In genomic region chr2:74529357-74530238, GRCh38 we compare ENCODE assay signal across 1 cellular context.
A peak's percentile ranks its signal among the peaks of the same experiment; 100 is the strongest.
TF ChIP-seq lines count a peak whose summit lies in the region.

A gene with protein sequence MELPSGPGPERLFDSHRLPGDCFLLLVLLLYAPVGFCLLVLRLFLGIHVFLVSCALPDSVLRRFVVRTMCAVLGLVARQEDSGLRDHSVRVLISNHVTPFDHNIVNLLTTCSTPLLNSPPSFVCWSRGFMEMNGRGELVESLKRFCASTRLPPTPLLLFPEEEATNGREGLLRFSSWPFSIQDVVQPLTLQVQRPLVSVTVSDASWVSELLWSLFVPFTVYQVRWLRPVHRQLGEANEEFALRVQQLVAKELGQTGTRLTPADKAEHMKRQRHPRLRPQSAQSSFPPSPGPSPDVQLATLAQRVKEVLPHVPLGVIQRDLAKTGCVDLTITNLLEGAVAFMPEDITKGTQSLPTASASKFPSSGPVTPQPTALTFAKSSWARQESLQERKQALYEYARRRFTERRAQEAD (minus strand): TSS chr2:74529706. CDS start chr2:74529629, 77 bp downstream.
HTRA2 (plus strand) TSS chr2:74529933; CDS start chr2:74530007, 74 bp downstream.

TF ChIP-seq in HepG2, 621 proteins besides CTCF, POLR2A, EP300 and RAD21 (continued from another document and continues in another):
- TF ChIP-seq PRDM10 (CRISPR knock-in tag; IDR thresholded peaks at IDR 0.05; ENCODE audit: low read depth) = peak; percentile 81
- TF ChIP-seq, protein P1, sequence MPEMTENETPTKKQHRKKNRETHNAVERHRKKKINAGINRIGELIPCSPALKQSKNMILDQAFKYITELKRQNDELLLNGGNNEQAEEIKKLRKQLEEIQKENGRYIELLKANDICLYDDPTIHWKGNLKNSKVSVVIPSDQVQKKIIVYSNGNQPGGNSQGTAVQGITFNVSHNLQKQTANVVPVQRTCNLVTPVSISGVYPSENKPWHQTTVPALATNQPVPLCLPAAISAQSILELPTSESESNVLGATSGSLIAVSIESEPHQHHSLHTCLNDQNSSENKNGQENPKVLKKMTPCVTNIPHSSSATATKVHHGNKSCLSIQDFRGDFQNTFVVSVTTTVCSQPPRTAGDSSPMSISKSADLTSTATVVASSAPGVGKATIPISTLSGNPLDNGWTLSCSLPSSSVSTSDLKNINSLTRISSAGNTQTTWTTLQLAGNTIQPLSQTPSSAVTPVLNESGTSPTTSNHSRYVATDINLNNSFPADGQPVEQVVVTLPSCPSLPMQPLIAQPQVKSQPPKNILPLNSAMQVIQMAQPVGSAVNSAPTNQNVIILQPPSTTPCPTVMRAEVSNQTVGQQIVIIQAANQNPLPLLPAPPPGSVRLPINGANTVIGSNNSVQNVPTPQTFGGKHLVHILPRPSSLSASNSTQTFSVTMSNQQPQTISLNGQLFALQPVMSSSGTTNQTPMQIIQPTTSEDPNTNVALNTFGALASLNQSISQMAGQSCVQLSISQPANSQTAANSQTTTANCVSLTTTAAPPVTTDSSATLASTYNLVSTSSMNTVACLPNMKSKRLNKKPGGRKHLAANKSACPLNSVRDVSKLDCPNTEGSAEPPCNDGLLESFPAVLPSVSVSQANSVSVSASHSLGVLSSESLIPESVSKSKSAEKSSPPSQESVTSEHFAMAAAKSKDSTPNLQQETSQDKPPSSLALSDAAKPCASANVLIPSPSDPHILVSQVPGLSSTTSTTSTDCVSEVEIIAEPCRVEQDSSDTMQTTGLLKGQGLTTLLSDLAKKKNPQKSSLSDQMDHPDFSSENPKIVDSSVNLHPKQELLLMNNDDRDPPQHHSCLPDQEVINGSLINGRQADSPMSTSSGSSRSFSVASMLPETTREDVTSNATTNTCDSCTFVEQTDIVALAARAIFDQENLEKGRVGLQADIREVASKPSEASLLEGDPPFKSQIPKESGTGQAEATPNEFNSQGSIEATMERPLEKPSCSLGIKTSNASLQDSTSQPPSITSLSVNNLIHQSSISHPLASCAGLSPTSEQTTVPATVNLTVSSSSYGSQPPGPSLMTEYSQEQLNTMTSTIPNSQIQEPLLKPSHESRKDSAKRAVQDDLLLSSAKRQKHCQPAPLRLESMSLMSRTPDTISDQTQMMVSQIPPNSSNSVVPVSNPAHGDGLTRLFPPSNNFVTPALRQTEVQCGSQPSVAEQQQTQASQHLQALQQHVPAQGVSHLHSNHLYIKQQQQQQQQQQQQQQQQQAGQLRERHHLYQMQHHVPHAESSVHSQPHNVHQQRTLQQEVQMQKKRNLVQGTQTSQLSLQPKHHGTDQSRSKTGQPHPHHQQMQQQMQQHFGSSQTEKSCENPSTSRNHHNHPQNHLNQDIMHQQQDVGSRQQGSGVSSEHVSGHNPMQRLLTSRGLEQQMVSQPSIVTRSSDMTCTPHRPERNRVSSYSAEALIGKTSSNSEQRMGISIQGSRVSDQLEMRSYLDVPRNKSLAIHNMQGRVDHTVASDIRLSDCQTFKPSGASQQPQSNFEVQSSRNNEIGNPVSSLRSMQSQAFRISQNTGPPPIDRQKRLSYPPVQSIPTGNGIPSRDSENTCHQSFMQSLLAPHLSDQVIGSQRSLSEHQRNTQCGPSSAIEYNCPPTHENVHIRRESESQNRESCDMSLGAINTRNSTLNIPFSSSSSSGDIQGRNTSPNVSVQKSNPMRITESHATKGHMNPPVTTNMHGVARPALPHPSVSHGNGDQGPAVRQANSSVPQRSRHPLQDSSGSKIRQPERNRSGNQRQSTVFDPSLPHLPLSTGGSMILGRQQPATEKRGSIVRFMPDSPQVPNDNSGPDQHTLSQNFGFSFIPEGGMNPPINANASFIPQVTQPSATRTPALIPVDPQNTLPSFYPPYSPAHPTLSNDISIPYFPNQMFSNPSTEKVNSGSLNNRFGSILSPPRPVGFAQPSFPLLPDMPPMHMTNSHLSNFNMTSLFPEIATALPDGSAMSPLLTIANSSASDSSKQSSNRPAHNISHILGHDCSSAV (CRISPR knock-in tag; IDR thresholded peaks at IDR 0.05; ENCODE audit: borderline replicate concordance) = peak; percentile 80; the same call in 1 of the 2 replicates
- TF ChIP-seq YEATS2 (CRISPR knock-in tag; IDR thresholded peaks at IDR 0.05; ENCODE audit: borderline replicate concordance) = peak; percentile 92
- peak; percentile 83 for TF ChIP-seq SPEN (CRISPR knock-in tag; IDR thresholded peaks at IDR 0.05; ENCODE audit: low read depth)
- TF ChIP-seq, protein P2, sequence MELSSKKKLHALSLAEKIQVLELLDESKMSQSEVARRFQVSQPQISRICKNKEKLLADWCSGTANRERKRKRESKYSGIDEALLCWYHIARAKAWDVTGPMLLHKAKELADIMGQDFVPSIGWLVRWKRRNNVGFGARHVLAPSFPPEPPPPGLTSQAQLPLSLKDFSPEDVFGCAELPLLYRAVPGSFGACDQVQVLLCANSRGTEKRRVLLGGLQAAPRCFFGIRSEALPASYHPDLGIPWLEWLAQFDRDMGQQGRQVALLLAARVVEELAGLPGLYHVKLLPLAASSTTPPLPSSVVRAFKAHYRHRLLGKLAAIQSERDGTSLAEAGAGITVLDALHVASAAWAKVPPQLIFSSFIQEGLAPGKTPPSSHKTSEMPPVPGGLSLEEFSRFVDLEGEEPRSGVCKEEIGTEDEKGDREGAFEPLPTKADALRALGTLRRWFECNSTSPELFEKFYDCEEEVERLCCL (CRISPR knock-in tag; IDR thresholded peaks at IDR 0.05; ENCODE audit: borderline replicate concordance) = no peak
- TF ChIP-seq KMT2B (CRISPR knock-in tag; IDR thresholded peaks at IDR 0.05) = peak; percentile 81
- TF ChIP-seq RXRB (CRISPR knock-in tag; IDR thresholded peaks at IDR 0.05; ENCODE audit: borderline replicate concordance) = peak; percentile 67
- peak; percentile 18; the same call in 1 of the 2 replicates for TF ChIP-seq ZNF160 (CRISPR knock-in tag; IDR thresholded peaks at IDR 0.05)
- TF ChIP-seq, protein P3, sequence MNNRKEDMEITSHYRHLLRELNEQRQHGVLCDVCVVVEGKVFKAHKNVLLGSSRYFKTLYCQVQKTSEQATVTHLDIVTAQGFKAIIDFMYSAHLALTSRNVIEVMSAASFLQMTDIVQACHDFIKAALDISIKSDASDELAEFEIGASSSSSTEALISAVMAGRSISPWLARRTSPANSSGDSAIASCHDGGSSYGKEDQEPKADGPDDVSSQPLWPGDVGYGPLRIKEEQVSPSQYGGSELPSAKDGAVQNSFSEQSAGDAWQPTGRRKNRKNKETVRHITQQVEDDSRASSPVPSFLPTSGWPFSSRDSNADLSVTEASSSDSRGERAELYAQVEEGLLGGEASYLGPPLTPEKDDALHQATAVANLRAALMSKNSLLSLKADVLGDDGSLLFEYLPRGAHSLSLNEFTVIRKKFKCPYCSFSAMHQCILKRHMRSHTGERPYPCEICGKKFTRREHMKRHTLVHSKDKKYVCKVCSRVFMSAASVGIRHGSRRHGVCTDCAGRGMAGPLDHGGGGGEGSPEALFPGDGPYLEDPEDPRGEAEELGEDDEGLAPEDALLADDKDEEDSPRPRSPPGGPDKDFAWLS (CRISPR knock-in tag; IDR thresholded peaks at IDR 0.05; ENCODE audit: borderline replicate concordance) = no peak
- peak; percentile 15; the same call in 1 of the 2 replicates for TF ChIP-seq ZNF598 (CRISPR knock-in tag; IDR thresholded peaks at IDR 0.05; ENCODE audit: borderline replicate concordance)
- TF ChIP-seq YY1 (IDR thresholded peaks at IDR 0.05; ENCODE audit: insufficient read depth, insufficient replicate concordance, low read depth, low read length) = peak; percentile 99
- TF ChIP-seq ZNF569 (CRISPR knock-in tag; IDR thresholded peaks at IDR 0.05; ENCODE audit: borderline replicate concordance) = 0 out of 2 replicates have a peak, but pooled peaks have one; percentile 14
- peak; percentile 53; the same call in 1 of the 2 replicates for TF ChIP-seq ZFP36L1 (CRISPR knock-in tag; IDR thresholded peaks at IDR 0.05)
- TF ChIP-seq ZSCAN12 (CRISPR knock-in tag; IDR thresholded peaks at IDR 0.05) = 0 out of 2 replicates have a peak, but pooled peaks have one; percentile 71
- peak; percentile 96 for TF ChIP-seq ELF1 (CRISPR knock-in tag; IDR thresholded peaks at IDR 0.05)
- TF ChIP-seq ZNF850 (CRISPR knock-in tag; conservative IDR thresholded peaks at IDR 0.05) = peak; percentile 80
- TF ChIP-seq, protein P4, sequence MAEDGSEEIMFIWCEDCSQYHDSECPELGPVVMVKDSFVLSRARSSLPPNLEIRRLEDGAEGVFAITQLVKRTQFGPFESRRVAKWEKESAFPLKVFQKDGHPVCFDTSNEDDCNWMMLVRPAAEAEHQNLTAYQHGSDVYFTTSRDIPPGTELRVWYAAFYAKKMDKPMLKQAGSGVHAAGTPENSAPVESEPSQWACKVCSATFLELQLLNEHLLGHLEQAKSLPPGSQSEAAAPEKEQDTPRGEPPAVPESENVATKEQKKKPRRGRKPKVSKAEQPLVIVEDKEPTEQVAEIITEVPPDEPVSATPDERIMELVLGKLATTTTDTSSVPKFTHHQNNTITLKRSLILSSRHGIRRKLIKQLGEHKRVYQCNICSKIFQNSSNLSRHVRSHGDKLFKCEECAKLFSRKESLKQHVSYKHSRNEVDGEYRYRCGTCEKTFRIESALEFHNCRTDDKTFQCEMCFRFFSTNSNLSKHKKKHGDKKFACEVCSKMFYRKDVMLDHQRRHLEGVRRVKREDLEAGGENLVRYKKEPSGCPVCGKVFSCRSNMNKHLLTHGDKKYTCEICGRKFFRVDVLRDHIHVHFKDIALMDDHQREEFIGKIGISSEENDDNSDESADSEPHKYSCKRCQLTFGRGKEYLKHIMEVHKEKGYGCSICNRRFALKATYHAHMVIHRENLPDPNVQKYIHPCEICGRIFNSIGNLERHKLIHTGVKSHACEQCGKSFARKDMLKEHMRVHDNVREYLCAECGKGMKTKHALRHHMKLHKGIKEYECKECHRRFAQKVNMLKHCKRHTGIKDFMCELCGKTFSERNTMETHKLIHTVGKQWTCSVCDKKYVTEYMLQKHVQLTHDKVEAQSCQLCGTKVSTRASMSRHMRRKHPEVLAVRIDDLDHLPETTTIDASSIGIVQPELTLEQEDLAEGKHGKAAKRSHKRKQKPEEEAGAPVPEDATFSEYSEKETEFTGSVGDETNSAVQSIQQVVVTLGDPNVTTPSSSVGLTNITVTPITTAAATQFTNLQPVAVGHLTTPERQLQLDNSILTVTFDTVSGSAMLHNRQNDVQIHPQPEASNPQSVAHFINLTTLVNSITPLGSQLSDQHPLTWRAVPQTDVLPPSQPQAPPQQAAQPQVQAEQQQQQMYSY (CRISPR knock-in tag; IDR thresholded peaks at IDR 0.05) = peak; percentile 62
- TF ChIP-seq ZNF207 (IDR thresholded peaks at IDR 0.05; ENCODE audit: borderline replicate concordance) = no peak
- TF ChIP-seq ZKSCAN1 (IDR thresholded peaks at IDR 0.05; ENCODE audit: low read length) = no peak
- TF ChIP-seq ZMYM2 (CRISPR knock-in tag; IDR thresholded peaks at IDR 0.05) = 0 out of 2 replicates have a peak, but pooled peaks have one; percentile 20
- peak; percentile 39; the same call in 1 of the 2 replicates for TF ChIP-seq CREBL2 (CRISPR knock-in tag; IDR thresholded peaks at IDR 0.05; ENCODE audit: borderline replicate concordance)
- peak; percentile 52; the same call in 1 of the 2 replicates for TF ChIP-seq ZBTB8A (CRISPR knock-in tag; IDR thresholded peaks at IDR 0.05; ENCODE audit: borderline replicate concordance, low read depth)
- TF ChIP-seq ZNF263 (CRISPR knock-in tag; IDR thresholded peaks at IDR 0.05) = peak; percentile 56
- TF ChIP-seq ATF7-NPFF (CRISPR knock-in tag; IDR thresholded peaks at IDR 0.05; ENCODE audit: low read depth) = 0 out of 2 replicates have a peak, but pooled peaks have one; percentile 30
- TF ChIP-seq, protein P5, sequence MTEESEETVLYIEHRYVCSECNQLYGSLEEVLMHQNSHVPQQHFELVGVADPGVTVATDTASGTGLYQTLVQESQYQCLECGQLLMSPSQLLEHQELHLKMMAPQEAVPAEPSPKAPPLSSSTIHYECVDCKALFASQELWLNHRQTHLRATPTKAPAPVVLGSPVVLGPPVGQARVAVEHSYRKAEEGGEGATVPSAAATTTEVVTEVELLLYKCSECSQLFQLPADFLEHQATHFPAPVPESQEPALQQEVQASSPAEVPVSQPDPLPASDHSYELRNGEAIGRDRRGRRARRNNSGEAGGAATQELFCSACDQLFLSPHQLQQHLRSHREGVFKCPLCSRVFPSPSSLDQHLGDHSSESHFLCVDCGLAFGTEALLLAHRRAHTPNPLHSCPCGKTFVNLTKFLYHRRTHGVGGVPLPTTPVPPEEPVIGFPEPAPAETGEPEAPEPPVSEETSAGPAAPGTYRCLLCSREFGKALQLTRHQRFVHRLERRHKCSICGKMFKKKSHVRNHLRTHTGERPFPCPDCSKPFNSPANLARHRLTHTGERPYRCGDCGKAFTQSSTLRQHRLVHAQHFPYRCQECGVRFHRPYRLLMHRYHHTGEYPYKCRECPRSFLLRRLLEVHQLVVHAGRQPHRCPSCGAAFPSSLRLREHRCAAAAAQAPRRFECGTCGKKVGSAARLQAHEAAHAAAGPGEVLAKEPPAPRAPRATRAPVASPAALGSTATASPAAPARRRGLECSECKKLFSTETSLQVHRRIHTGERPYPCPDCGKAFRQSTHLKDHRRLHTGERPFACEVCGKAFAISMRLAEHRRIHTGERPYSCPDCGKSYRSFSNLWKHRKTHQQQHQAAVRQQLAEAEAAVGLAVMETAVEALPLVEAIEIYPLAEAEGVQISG (CRISPR knock-in tag; IDR thresholded peaks at IDR 0.05) = peak; percentile 98
- TF ChIP-seq TBX2 (CRISPR knock-in tag; IDR thresholded peaks at IDR 0.05; ENCODE audit: borderline replicate concordance) = peak; percentile 93
- TF ChIP-seq TARDBP (CRISPR knock-in tag; IDR thresholded peaks at IDR 0.05) = peak; percentile 98
- TF ChIP-seq MIER3 (CRISPR knock-in tag; IDR thresholded peaks at IDR 0.05; ENCODE audit: borderline replicate concordance) = peak; percentile 92
- peak; percentile 91; the same call in 1 of the 2 replicates for TF ChIP-seq ZNF510 (CRISPR knock-in tag; IDR thresholded peaks at IDR 0.05; ENCODE audit: low read depth)
